20 cellular contexts compared by ENCODE assay signal in the genomic region with DNA sequence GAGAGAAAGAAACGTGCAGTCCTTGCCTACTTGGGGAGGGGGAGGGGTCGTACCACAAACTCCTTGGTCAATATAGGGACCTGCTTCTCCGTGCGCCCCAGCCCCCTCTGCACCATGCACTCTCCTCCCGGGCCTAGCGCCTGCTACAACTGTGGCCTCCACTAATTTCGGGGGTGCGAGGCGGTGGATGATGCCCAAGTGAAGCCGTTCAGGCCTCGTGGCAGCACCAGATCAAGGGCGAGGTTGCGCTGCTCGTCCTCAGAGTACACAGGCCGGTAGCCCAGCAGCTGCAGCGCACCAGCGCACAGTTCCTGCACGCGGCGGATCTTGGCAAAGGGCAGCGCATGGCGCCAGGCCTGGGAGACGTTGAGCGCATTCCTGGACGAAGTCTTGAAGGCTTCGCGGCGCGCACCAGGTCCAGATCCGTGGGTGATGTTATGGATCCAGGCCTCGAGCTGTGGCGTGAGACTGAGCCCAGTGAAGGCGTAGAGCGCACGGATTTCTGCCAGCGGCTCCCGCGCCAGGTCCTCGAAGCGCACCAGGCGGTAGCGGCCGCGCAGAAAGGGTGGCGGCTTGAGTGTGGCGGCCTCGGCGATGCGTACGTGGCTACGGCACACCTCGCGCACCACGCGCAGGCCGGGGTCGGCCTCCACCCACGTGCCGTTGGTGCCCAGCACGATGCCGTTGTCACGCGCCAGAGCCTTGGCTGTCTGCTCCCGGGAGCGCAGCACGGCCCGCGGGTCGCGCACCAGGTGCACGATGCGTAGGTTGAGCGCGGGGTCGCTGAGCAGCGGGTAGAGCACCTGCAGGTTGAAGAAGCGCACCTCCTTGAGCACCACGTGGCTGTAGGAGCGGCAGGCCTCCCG. TPM values are rescaled to one million over a fixed set of nuclear protein-coding genes. Genes with fewer than 3 reads are reported as not detected.
"Had no signal": no experiment of that assay in that cellular context is flagged by ENCODE, and none has a peak within 500 bp of the region (broad histone marks: within the 10 kb centered on the region; RNA-seq: fewer than 3 reads in every experiment).

No MANE protein-coding gene starts in this region.

- ATAC-seq: activated CD4-positive, alpha-beta T cell treated with anti-CD3 and anti-CD28 coated beads for 36 hours; activated T-helper 17 cell treated with anti-CD3 and anti-CD28 coated beads, Interleukin-2, amount 50 U/mL, for 72 hours; Right ventricle myocardium inferior had no signal

- DNase-seq: activated CD4-positive, alpha-beta memory T cell treated with anti-CD3 and anti-CD28 coated beads, Interleukin-2, amount 10 ng/mL, durations not matched to agents 7 days and 5 days; activated CD4-positive, alpha-beta T cell treated with anti-CD3 and anti-CD28 coated beads for 36 hours; activated CD4-positive, alpha-beta T cell treated with anti-CD3 and anti-CD28 coated beads, Interleukin-2, amount 50 U/mL, for 1 hour; activated CD4-positive, CD25-positive, alpha-beta regulatory T cell; activated gamma-delta T cell; activated naive CD4-positive, alpha-beta T cell treated with anti-CD3 and anti-CD28 coated beads for 36 hours; activated T-cell treated with anti-CD3 and anti-CD28 coated beads for 4 hours; activated T-cell treated with anti-CD3 and anti-CD28 coated beads, Interleukin-2, amount 50 U/mL, for 48 hours; NCI-H1436 treated with DMSO at 0.1 percent for 48 hours; NCI-H187; NCI-H2081; NCI-H524; T-helper 1 cell had no signal

- H3K27ac ChIP-seq: breast epithelium, SK-N-MC, VCaP had no signal

RNA-seq across cellular contexts. Expression of gene CHST6, which starts 16.5 kb away (rescaled TPM):
- total RNA-seq: activated CD4-positive, alpha-beta memory T cell treated with anti-CD3 and anti-CD28 coated beads, Interleukin-2, amount 10 ng/mL, durations not matched to agents 7 days and 5 days; activated CD4-positive, alpha-beta T cell treated with anti-CD3 and anti-CD28 coated beads for 36 hours; activated naive CD4-positive, alpha-beta T cell treated with anti-CD3 and anti-CD28 coated beads for 36 hours; activated T-helper 17 cell treated with anti-CD3 and anti-CD28 coated beads, Interleukin-2, amount 50 U/mL, for 72 hours; T-helper 2 cell treated with Interferon-gamma antibody and Interleukin-4, amounts not matched to agents 100 ng/mL and 5 ng/mL, for 36 hours had no signal

RNA-seq across cellular contexts. Expression of gene CHST5, which starts 57.2 kb away (rescaled TPM):
- total RNA-seq: activated T-helper 17 cell treated with anti-CD3 and anti-CD28 coated beads, Interleukin-2, amount 50 U/mL, for 72 hours; RPMI7951; T-helper 2 cell treated with Interferon-gamma antibody and Interleukin-4, amounts not matched to agents 100 ng/mL and 5 ng/mL, for 36 hours had no signal
